13 cellular contexts compared by ENCODE assay signal in genomic region chr3:170801597-170801996, GRCh38.
DNase-seq lines count a peak whose midpoint lies in the region; TF ChIP-seq lines count a peak whose summit lies in the region.
"Had no signal": no experiment of that assay in that cellular context is flagged by ENCODE, and none has a peak within 500 bp of the region (broad histone marks: within the 10 kb centered on the region; RNA-seq: fewer than 3 reads in every experiment).

No MANE protein-coding gene starts in this region.

- H3K79me2 ChIP-seq in mesendoderm (ENCODE audit: control insufficient read depth, insufficient read depth, low read length): no peaks in the 10 kb centered on the region
- H3K79me2 ChIP-seq in smooth muscle cell (ENCODE audit: low read depth): no peaks in the 10 kb centered on the region

- no peaks in the 10 kb centered on the region for H3K27me3 Mint-ChIP-seq in HFFc6 (ENCODE audit: insufficient read depth)

- no peak overlapping the region for H4K5ac ChIP-seq in mesendoderm (ENCODE audit: low read length)

- H3K4me1 ChIP-seq in adipocyte (ENCODE audit: control insufficient read depth, insufficient read depth, low read length) (peaks cover 20% of the 10 kb centered on the region), mesendoderm (ENCODE audit: control insufficient read depth, low read depth, low read length) (peaks cover 20% of the 10 kb centered on the region), smooth muscle cell (ENCODE audit: low read depth) (no peaks in the 10 kb centered on the region)
- H3K4me1 ChIP-seq: BLaER1 had no signal

- H3K23ac ChIP-seq in mesendoderm (ENCODE audit: low read length): no peak overlapping the region

- no peaks in the 10 kb centered on the region for H3K79me1 ChIP-seq in mesendoderm (ENCODE audit: low read length)

- H3K4me3 ChIP-seq in adipocyte (ENCODE audit: low read length): no peak overlapping the region
- no peak overlapping the region for H3K4me3 ChIP-seq in mesendoderm (ENCODE audit: low read length)
- no peak overlapping the region for H3K4me3 ChIP-seq in smooth muscle cell
- H3K4me3 ChIP-seq: BLaER1, MG63 had no signal

- H3K36me3 ChIP-seq in adipocyte (ENCODE audit: control insufficient read depth, insufficient read depth, low read length, severe bottlenecking) (no peaks in the 10 kb centered on the region), mesendoderm (ENCODE audit: control insufficient read depth, insufficient read depth, low read length) (no peaks in the 10 kb centered on the region), smooth muscle cell (ENCODE audit: low read depth) (no peaks in the 10 kb centered on the region)
- H3K36me3 ChIP-seq: BLaER1, MG63 had no signal

- H3K56ac ChIP-seq in mesendoderm (ENCODE audit: low read length): no peak overlapping the region

- H2AK5ac ChIP-seq in mesendoderm (ENCODE audit: low read length): peak overlapping the region; percentile 74

- no peak overlapping the region for H2BK120ac ChIP-seq in mesendoderm (ENCODE audit: low read depth, low read length)

- H3K9me3 ChIP-seq in adipocyte (ENCODE audit: control insufficient read depth, low read length) (no peaks in the 10 kb centered on the region), smooth muscle cell (replicated peaks; ENCODE audit: low read depth) (no peaks in the 10 kb centered on the region)
- H3K9me3 ChIP-seq: BLaER1 had no signal

- peak overlapping the region; percentile 35; the same call in 1 of the 2 replicates for H3K4me3 Mint-ChIP-seq in HFFc6
- H3K4me3 Mint-ChIP-seq: CD8-positive, alpha-beta memory T cell had no signal

- H3K4me2 ChIP-seq in mesendoderm (ENCODE audit: low read length) (no peak overlapping the region), smooth muscle cell (no peak overlapping the region)
- H3K4me2 ChIP-seq: BLaER1 had no signal

- H3K27ac ChIP-seq in mesendoderm (ENCODE audit: low read depth, low read length): no peak overlapping the region
- peak overlapping the region; percentile 77 for H3K27ac ChIP-seq in smooth muscle cell (ENCODE audit: low read depth)
- H3K27ac ChIP-seq: BLaER1 had no signal

- no peak overlapping the region for H3K4ac ChIP-seq in mesendoderm (ENCODE audit: low read depth, low read length)

- H2AFZ ChIP-seq in smooth muscle cell (ENCODE audit: low read depth): no peak overlapping the region

- H4K8ac ChIP-seq in mesendoderm (ENCODE audit: low read depth, low read length): no peak overlapping the region

- H4K20me1 ChIP-seq in smooth muscle cell (ENCODE audit: low read depth): no peaks in the 10 kb centered on the region
- H4K20me1 ChIP-seq: BLaER1 had no signal

- H3K9me3 Mint-ChIP-seq in HFFc6: peaks cover 7% of the 10 kb centered on the region

- no CpG with 5 or more reads among the region's 3 CpGs for WGBS in mesendoderm (ENCODE audit: extremely low coverage, insufficient coverage, low lambda C conversion rate)
- WGBS in smooth muscle cell (ENCODE audit: low lambda C conversion rate): 99% methylated on average over 3 of the region's 3 CpGs

- no peak overlapping the region for H2BK15ac ChIP-seq in mesendoderm (replicated peaks; ENCODE audit: low read depth)

- H3K9ac ChIP-seq in adipocyte (ENCODE audit: low read length): peak overlapping the region; percentile 73
- H3K9ac ChIP-seq in mesendoderm (ENCODE audit: low read length): no peak overlapping the region
- H3K9ac ChIP-seq in smooth muscle cell (ENCODE audit: low read depth): no peak overlapping the region
- H3K9ac ChIP-seq: BLaER1 had no signal

- peaks cover 19% of the 10 kb centered on the region for H3K36me3 Mint-ChIP-seq in HFFc6 (ENCODE audit: low read depth)

- TF ChIP-seq CTCF in HFFc6 (IDR thresholded peaks at IDR 0.05) (no peak), smooth muscle cell (IDR thresholded peaks at IDR 0.05; ENCODE audit: borderline replicate concordance, insufficient read depth, poor library complexity, severe bottlenecking) (no peak)

- DNase-seq in HFFc6 (no peak), adipocyte (ENCODE audit: low read depth) (no peak), mesendoderm (no peak), smooth muscle cell (lab: John Stamatoyannopoulos, UW; ENCODE audit: unreplicated experiment) (no peak), GM03348 (ENCODE audit: low spot score) (no peak), HPDE6-E6E7 (ENCODE audit: extremely low spot score) (no peak)
- DNase-seq in activated CD8-positive, alpha-beta memory T cell treated with anti-CD3 and anti-CD28 coated beads, Interleukin-2, amount 50 U/mL, for 4 hours: no peak
- DNase-seq: CD8-positive, alpha-beta memory T cell; MG63; NCI-H1092 treated with DMSO at 0.1 percent for 48 hours; NCI-H1694; NCI-H748 treated with DMSO at 0.1 percent for 48 hours had no signal

- H3F3A ChIP-seq in smooth muscle cell (ENCODE audit: low read depth): peaks cover 6% of the 10 kb centered on the region

- H3K18ac ChIP-seq in mesendoderm (ENCODE audit: low read length): peak overlapping the region; percentile 52

- H3K4me1 Mint-ChIP-seq in HFFc6 (ENCODE audit: low read depth): peaks cover 46% of the 10 kb centered on the region
- H3K4me1 Mint-ChIP-seq: CD8-positive, alpha-beta memory T cell had no signal

- H2BK5ac ChIP-seq in mesendoderm (ENCODE audit: low read length): peak overlapping the region; percentile 17

- peak overlapping the region; percentile 88 for H3K27ac Mint-ChIP-seq in HFFc6

- H3K27me3 ChIP-seq in adipocyte (replicated peaks; ENCODE audit: control insufficient read depth, insufficient read depth, low read length): no peaks in the 10 kb centered on the region
- H3K27me3 ChIP-seq in mesendoderm (ENCODE audit: insufficient read depth, low read length, poor library complexity): no peaks in the 10 kb centered on the region
- no peaks in the 10 kb centered on the region for H3K27me3 ChIP-seq in smooth muscle cell (ENCODE audit: low read depth)
- H3K27me3 ChIP-seq: BLaER1, MG63 had no signal
